12 cellular contexts compared by ENCODE assay signal in the genomic region with DNA sequence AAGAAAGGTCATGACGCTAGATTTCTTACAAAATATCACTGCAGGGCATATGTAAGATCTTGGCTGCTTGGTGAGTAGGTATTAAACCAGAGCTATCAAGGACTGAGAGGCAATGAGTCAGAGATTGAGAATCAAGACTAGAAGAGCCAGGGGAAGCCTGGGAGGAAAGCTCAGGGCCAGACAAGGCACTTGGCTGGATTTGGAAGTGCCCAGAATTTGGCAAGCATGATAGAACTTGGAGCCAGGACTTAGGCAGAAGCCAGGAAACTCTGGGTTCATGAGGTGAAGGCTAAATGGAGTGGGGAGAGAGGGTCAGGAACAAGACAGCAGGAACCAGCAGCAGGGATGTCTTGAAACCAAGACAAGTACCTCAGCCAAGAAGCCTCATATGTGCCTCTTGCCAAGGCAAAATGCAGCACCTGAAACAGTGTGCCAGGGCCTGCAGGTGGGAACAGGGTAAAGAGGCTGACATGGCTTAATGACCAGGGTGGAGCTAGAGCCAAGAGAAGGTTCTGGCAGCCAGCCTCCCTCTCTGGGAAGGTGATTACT. TPM values are rescaled to one million over a fixed set of nuclear protein-coding genes. Genes with fewer than 3 reads are reported as not detected.
DNase-seq lines count a peak whose midpoint lies in the region; ATAC-seq and TF ChIP-seq lines count a peak whose summit lies in the region.
"Had no signal": no experiment of that assay in that cellular context is flagged by ENCODE, and none has a peak within 500 bp of the region (broad histone marks: within the 10 kb centered on the region; RNA-seq: fewer than 3 reads in every experiment).

No MANE protein-coding gene starts in this region.

- no peaks in the 10 kb centered on the region for H3K9me3 Mint-ChIP-seq in stimulated activated effector memory CD8-positive, alpha-beta T cell treated with anti-CD3 and anti-CD28 coated beads, Interleukin-12 subunit alpha, Interleukin-12 subunit beta, amount 100 ng/mL, for 72 hours

- peak; percentile 93 for ATAC-seq in foreskin keratinocyte
- peak; percentile 37 for ATAC-seq in stimulated activated effector memory CD8-positive, alpha-beta T cell treated with anti-CD3 and anti-CD28 coated beads, Interleukin-12 subunit alpha, Interleukin-12 subunit beta, amount 100 ng/mL, for 72 hours
- ATAC-seq in GM19455 (IDR thresholded peaks at IDR 0.05; ENCODE audit: unreplicated experiment) = no peak

- TF ChIP-seq EP300 in tibial nerve (IDR thresholded peaks at IDR 0.05) = no peak

- H3K4me3 Mint-ChIP-seq in stimulated activated effector memory CD8-positive, alpha-beta T cell treated with anti-CD3 and anti-CD28 coated beads, Interleukin-12 subunit alpha, Interleukin-12 subunit beta, amount 100 ng/mL, for 72 hours = no peak overlapping the region

- H3K4me1 Mint-ChIP-seq in stimulated activated effector memory CD8-positive, alpha-beta T cell treated with anti-CD3 and anti-CD28 coated beads, Interleukin-12 subunit alpha, Interleukin-12 subunit beta, amount 100 ng/mL, for 72 hours = no peaks in the 10 kb centered on the region

- H3K36me3 Mint-ChIP-seq in stimulated activated effector memory CD8-positive, alpha-beta T cell treated with anti-CD3 and anti-CD28 coated beads, Interleukin-12 subunit alpha, Interleukin-12 subunit beta, amount 100 ng/mL, for 72 hours = no peaks in the 10 kb centered on the region

- intact Hi-C loops in ascending aorta (cut with DNase I) = loop anchor here (5.0 kb wide), 1 partner anchor 190 kb away; no protein-coding TSS in a partner anchor

- no peak overlapping the region for H3K27ac Mint-ChIP-seq in stimulated activated effector memory CD8-positive, alpha-beta T cell treated with anti-CD3 and anti-CD28 coated beads, Interleukin-12 subunit alpha, Interleukin-12 subunit beta, amount 100 ng/mL, for 72 hours

- H3K36me3 ChIP-seq in ascending aorta = no peaks in the 10 kb centered on the region
- H3K36me3 ChIP-seq in tibial nerve = no peaks in the 10 kb centered on the region

- H3K4me3 ChIP-seq in ascending aorta = no peak overlapping the region
- H3K4me3 ChIP-seq in tibial nerve = no peak overlapping the region

- no peaks in the 10 kb centered on the region for H3K9me3 ChIP-seq in ascending aorta
- no peaks in the 10 kb centered on the region for H3K9me3 ChIP-seq in tibial nerve

- TF ChIP-seq CTCF in ascending aorta (IDR thresholded peaks at IDR 0.05) = no peak
- no peak for TF ChIP-seq CTCF in foreskin keratinocyte (conservative IDR thresholded peaks at IDR 0.05)
- TF ChIP-seq CTCF in tibial nerve (IDR thresholded peaks at IDR 0.05) = no peak

- H3K27me3 ChIP-seq in ascending aorta (no peaks in the 10 kb centered on the region), foreskin keratinocyte (peaks cover 5% of the 10 kb centered on the region), tibial nerve (no peaks in the 10 kb centered on the region)

- no peak for TF ChIP-seq POLR2A in tibial nerve (IDR thresholded peaks at IDR 0.05)

- WGBS in tibial nerve, 2 donors = 76% methylated on average over 1 of the region's 1 CpG

- DNase-seq in DMS 273 (lab: John Stamatoyannopoulos, UW; ENCODE audit: unreplicated experiment) (peak; percentile 10), DMS 273 treated with DMSO at 0.1 percent for 48 hours (lab: John Stamatoyannopoulos, UW) (no peak), ascending aorta (ENCODE audit: low spot score in 2 of 2) (peak in 1 of 2 donors; percentile 78), foreskin keratinocyte (peak; percentile 76 to 90), DMS114 treated with DMSO at 0.1 percent for 48 hours (lab: John Stamatoyannopoulos, UW; ENCODE audit: unreplicated experiment) (no peak), tibial nerve (ENCODE audit: low spot score in 2 of 2) (no peak)
- DNase-seq in stimulated activated effector memory CD8-positive, alpha-beta T cell treated with anti-CD3 and anti-CD28 coated beads, Interleukin-12 subunit alpha, Interleukin-12 subunit beta, amount 100 ng/mL, for 72 hours (ENCODE audit: low spot score in 2 of 2) = no peak
- DNase-seq: H7; NCI-H1092 treated with DMSO at 0.1 percent for 48 hours; stimulated activated CD4-positive, alpha-beta T cell treated with anti-CD3 and anti-CD28 coated beads, Interleukin-1b, Interleukin-23, amount 100 ng/mL, for 48 hours had no signal

- H3K27ac ChIP-seq in ascending aorta (peak overlapping the region; percentile 55 to 78), foreskin keratinocyte (no peak overlapping the region), tibial nerve (no peak overlapping the region)
- H3K27ac ChIP-seq: 22Rv1 had no signal

- H3K4me1 ChIP-seq in ascending aorta (peaks cover 0 to 14% of the 10 kb centered on the region in 2 donors), foreskin keratinocyte (peaks cover 9% of the 10 kb centered on the region), tibial nerve (no peaks in the 10 kb centered on the region)

RNA-seq across cellular contexts. Expression of gene PTHLH, which starts 49.9 kb away (rescaled TPM):
- not detected for total RNA-seq in ascending aorta
- total RNA-seq in foreskin keratinocyte = 301 and 338 TPM in 2 replicates
- polyA plus RNA-seq in foreskin keratinocyte = 215 and 270 TPM in 2 replicates
- 1 to 10 TPM in 3 of 4 donors, not detected in 1; 4.3 to 6.9 (median 6.8) TPM for total RNA-seq in tibial nerve

Comparison
In these comparisons a context has a peak if more than half of its experiments do, and no peak if none do; other contexts are left out.
1. DNase-seq: peak in DMS 273 (single experiment) and foreskin keratinocyte (2 of 2); none in DMS 273 treated with DMSO at 0.1 percent for 48 hours (single experiment), stimulated activated effector memory CD8-positive, alpha-beta T cell treated with anti-CD3 and anti-CD28 coated beads, Interleukin-12 subunit alpha, Interleukin-12 subunit beta, amount 100 ng/mL, for 72 hours (0 of 2), DMS114 treated with DMSO at 0.1 percent for 48 hours (single experiment) and tibial nerve (0 of 2).
2. H3K27ac ChIP-seq: peak in ascending aorta (2 of 2); none in foreskin keratinocyte (single experiment) and tibial nerve (0 of 4).
3. RNA of gene PTHLH, which starts 49.9 kb away (total RNA-seq): 301 to 338 TPM in foreskin keratinocyte; 4.3 to 6.9 TPM in tibial nerve and not detected in ascending aorta (single experiment); every median in the first group is over 10 times any median in the second.